ENCODE assay signal across 13 cellular contexts in the genomic region with DNA sequence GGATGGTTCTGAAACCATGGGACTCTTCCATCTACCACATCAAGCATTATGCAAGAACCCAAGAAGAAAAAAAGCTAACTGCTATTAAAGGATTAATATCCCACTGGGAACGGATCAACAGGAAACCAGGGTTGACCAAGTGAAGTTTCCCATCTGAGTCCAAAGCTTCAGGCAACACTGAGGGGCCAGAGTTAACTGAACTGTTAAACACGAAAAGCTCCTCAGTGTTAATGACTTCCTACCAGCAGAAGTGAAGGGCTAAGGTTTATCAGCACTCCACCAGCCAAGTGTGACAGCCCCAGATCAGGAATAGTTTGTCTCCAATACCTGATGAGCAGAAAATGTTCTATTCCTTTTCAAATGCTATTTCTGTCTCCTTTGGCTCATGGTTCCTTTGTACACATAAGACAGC. TPM values are rescaled to one million over a fixed set of nuclear protein-coding genes. Genes with fewer than 3 reads are reported as not detected.
DNase-seq lines count a peak whose midpoint lies in the region; ATAC-seq and TF ChIP-seq lines count a peak whose summit lies in the region.
"Had no signal": no experiment of that assay in that cellular context is flagged by ENCODE, and none has a peak within 500 bp of the region (broad histone marks: within the 10 kb centered on the region; RNA-seq: fewer than 3 reads in every experiment).

No MANE protein-coding gene starts in this region.

- DNase-seq in Right ventricle myocardium inferior (ENCODE audit: missing footprints) (no peak), cardiac septum (ENCODE audit: low spot score) (no peak), epithelial cell of proximal tubule (ENCODE audit: low read depth) (peak; percentile 78), mesothelial cell of epicardium (ENCODE audit: low spot score in 2 of 2, unreplicated experiment in 2 of 2) (no peak), RPMI8226 (no peak), SK-N-SH (no peak)
- DNase-seq in central memory CD4-positive, alpha-beta T cell, result no peak
- DNase-seq: activated CD4-positive, alpha-beta T cell treated with anti-CD3 and anti-CD28 coated beads, Interleukin-2, amount 10 ng/mL, durations not matched to agents 7 days and 5 days; activated effector memory CD4-positive, alpha-beta T cell treated with Interleukin-2 at 50 U/mL for 16 hours; DMS153; foreskin fibroblast; NCI-H526 treated with DMSO at 0.1 percent for 48 hours had no signal

- peaks cover 15% of the 10 kb centered on the region for H3F3A ChIP-seq in SK-N-SH (replicated peaks; ENCODE audit: insufficient read depth)

- no peaks in the 10 kb centered on the region for H3K27me3 ChIP-seq in SK-N-SH (ENCODE audit: insufficient read depth)

- no peak for TF ChIP-seq EP300 in SK-N-SH (IDR thresholded peaks at IDR 0.05; ENCODE audit: borderline replicate concordance in 1 of 2, low read depth in 1 of 2, low read length in 1 of 2)

- H3K9me3 Mint-ChIP-seq in mesothelial cell of epicardium, result no peaks in the 10 kb centered on the region
- H3K9me3 Mint-ChIP-seq: activated CD4-positive, alpha-beta T cell treated with anti-CD3 and anti-CD28 coated beads, Interleukin-2, amount 10 ng/mL, durations not matched to agents 7 days and 5 days had no signal

- no peak for TF ChIP-seq RAD21 in SK-N-SH (IDR thresholded peaks at IDR 0.05; ENCODE audit: low read length)

- peak; percentile 50 for ATAC-seq in Right ventricle myocardium inferior
- ATAC-seq in SK-N-SH treated with all-trans-retinoic acid at 6 μM for 48 hours, result no peak

- no peak overlapping the region for H3K9ac ChIP-seq in SK-N-SH

- H3K9me2 ChIP-seq in SK-N-SH, result no peaks in the 10 kb centered on the region

- H3K36me3 ChIP-seq in SK-N-SH (replicated peaks in 1 of 2; ENCODE audit: control insufficient read depth in 1 of 2, insufficient read depth in 2 of 2, low read length in 1 of 2), result no peaks in the 10 kb centered on the region

- no peak overlapping the region for H3K4me3 Mint-ChIP-seq in mesothelial cell of epicardium
- H3K4me3 Mint-ChIP-seq: activated CD4-positive, alpha-beta T cell treated with anti-CD3 and anti-CD28 coated beads, Interleukin-2, amount 10 ng/mL, durations not matched to agents 7 days and 5 days had no signal

- 0 out of 4 replicates have a peak, but pooled peaks cover 0 to 5% of the 10 kb centered on the region in 2 experiments for H3K4me1 ChIP-seq in SK-N-SH (ENCODE audit: control insufficient read depth in 1 of 2, insufficient read depth in 2 of 2, low read depth in 1 of 2, low read length in 1 of 2)

- H3K27me3 Mint-ChIP-seq in mesothelial cell of epicardium (ENCODE audit: low read depth), result no peaks in the 10 kb centered on the region
- H3K27me3 Mint-ChIP-seq: activated CD4-positive, alpha-beta T cell treated with anti-CD3 and anti-CD28 coated beads, Interleukin-2, amount 10 ng/mL, durations not matched to agents 7 days and 5 days had no signal

- H3K79me2 ChIP-seq in SK-N-SH (ENCODE audit: insufficient read depth), result peaks cover 96% of the 10 kb centered on the region

- H4K20me1 ChIP-seq in SK-N-SH (ENCODE audit: insufficient read depth), result peaks cover 55% of the 10 kb centered on the region

- H2AFZ ChIP-seq in SK-N-SH (ENCODE audit: low read depth), result no peak overlapping the region

- H3K4me3 ChIP-seq in epithelial cell of proximal tubule (ENCODE audit: low read depth, low read length) (no peak overlapping the region), SK-N-SH (ENCODE audit: low read depth in 2 of 2, low read length in 1 of 2) (no peak overlapping the region)

- TF ChIP-seq CTCF in epithelial cell of proximal tubule (conservative IDR thresholded peaks at IDR 0.05; ENCODE audit: low read depth, low read length) (no peak), mesothelial cell of epicardium (IDR thresholded peaks at IDR 0.05; ENCODE audit: unreplicated experiment) (no peak), SK-N-SH (IDR thresholded peaks at IDR 0.05) (no peak)

- peak overlapping the region; percentile 1 for H3K27ac Mint-ChIP-seq in mesothelial cell of epicardium
- H3K27ac Mint-ChIP-seq: activated CD4-positive, alpha-beta T cell treated with anti-CD3 and anti-CD28 coated beads, Interleukin-2, amount 10 ng/mL, durations not matched to agents 7 days and 5 days had no signal

- H3K36me3 Mint-ChIP-seq in mesothelial cell of epicardium, result peaks cover 6% of the 10 kb centered on the region

- WGBS in SK-N-SH (ENCODE audit: low lambda C conversion rate), result 91% methylated on average over 2 of the region's 2 CpGs

- CTCF ChIA-PET in SK-N-SH (lab: Yijun Ruan, JAX), result no interaction called here

- no peak overlapping the region; a peak in 1 of 4 replicates for H3K27ac ChIP-seq in SK-N-SH (ENCODE audit: low read depth in 2 of 2, low read length in 1 of 2)

- intact Hi-C loops in Right ventricle myocardium inferior (cut with DNase I), result no loop called here
- intact Hi-C loops in cardiac septum (cut with DNase I), result no loop called here

- H3K9me3 ChIP-seq in SK-N-SH, result no peaks in the 10 kb centered on the region

- peaks cover 9% of the 10 kb centered on the region for H3K4me1 Mint-ChIP-seq in mesothelial cell of epicardium

- no peak overlapping the region for H3K4me2 ChIP-seq in SK-N-SH

- POLR2A ChIA-PET in SK-N-SH (lab: Yijun Ruan, JAX), result no interaction called here

TF ChIP-seq in SK-N-SH, 30 proteins besides CTCF, POLR2A, EP300 and RAD21 (continues in another document):
- TF ChIP-seq, protein P1, sequence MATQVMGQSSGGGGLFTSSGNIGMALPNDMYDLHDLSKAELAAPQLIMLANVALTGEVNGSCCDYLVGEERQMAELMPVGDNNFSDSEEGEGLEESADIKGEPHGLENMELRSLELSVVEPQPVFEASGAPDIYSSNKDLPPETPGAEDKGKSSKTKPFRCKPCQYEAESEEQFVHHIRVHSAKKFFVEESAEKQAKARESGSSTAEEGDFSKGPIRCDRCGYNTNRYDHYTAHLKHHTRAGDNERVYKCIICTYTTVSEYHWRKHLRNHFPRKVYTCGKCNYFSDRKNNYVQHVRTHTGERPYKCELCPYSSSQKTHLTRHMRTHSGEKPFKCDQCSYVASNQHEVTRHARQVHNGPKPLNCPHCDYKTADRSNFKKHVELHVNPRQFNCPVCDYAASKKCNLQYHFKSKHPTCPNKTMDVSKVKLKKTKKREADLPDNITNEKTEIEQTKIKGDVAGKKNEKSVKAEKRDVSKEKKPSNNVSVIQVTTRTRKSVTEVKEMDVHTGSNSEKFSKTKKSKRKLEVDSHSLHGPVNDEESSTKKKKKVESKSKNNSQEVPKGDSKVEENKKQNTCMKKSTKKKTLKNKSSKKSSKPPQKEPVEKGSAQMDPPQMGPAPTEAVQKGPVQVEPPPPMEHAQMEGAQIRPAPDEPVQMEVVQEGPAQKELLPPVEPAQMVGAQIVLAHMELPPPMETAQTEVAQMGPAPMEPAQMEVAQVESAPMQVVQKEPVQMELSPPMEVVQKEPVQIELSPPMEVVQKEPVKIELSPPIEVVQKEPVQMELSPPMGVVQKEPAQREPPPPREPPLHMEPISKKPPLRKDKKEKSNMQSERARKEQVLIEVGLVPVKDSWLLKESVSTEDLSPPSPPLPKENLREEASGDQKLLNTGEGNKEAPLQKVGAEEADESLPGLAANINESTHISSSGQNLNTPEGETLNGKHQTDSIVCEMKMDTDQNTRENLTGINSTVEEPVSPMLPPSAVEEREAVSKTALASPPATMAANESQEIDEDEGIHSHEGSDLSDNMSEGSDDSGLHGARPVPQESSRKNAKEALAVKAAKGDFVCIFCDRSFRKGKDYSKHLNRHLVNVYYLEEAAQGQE (IDR thresholded peaks at IDR 0.05; ENCODE audit: low read depth, low read length), result no peak
- TF ChIP-seq ELF1 (IDR thresholded peaks at IDR 0.05), result no peak
- TF ChIP-seq FOXM1 (IDR thresholded peaks at IDR 0.05; ENCODE audit: low read depth), result no peak

TF ChIP-seq in SK-N-SH treated with all-trans-retinoic acid at 6 μM for 48 hours, 23 proteins besides CTCF, POLR2A, EP300 and RAD21 (continues in another document):
- TF ChIP-seq, protein P2, sequence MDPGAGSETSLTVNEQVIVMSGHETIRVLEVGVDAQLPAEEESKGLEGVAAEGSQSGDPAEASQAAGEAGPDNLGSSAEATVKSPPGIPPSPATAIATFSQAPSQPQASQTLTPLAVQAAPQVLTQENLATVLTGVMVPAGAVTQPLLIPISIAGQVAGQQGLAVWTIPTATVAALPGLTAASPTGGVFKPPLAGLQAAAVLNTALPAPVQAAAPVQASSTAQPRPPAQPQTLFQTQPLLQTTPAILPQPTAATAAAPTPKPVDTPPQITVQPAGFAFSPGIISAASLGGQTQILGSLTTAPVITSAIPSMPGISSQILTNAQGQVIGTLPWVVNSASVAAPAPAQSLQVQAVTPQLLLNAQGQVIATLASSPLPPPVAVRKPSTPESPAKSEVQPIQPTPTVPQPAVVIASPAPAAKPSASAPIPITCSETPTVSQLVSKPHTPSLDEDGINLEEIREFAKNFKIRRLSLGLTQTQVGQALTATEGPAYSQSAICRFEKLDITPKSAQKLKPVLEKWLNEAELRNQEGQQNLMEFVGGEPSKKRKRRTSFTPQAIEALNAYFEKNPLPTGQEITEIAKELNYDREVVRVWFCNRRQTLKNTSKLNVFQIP (CRISPR knock-in tag; IDR thresholded peaks at IDR 0.05; ENCODE audit: borderline replicate concordance, low read depth), result no peak
- TF ChIP-seq, protein P3, sequence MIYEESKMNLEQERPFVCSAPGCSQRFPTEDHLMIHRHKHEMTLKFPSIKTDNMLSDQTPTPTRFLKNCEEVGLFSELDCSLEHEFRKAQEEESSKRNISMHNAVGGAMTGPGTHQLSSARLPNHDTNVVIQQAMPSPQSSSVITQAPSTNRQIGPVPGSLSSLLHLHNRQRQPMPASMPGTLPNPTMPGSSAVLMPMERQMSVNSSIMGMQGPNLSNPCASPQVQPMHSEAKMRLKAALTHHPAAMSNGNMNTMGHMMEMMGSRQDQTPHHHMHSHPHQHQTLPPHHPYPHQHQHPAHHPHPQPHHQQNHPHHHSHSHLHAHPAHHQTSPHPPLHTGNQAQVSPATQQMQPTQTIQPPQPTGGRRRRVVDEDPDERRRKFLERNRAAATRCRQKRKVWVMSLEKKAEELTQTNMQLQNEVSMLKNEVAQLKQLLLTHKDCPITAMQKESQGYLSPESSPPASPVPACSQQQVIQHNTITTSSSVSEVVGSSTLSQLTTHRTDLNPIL (CRISPR knock-in tag; IDR thresholded peaks at IDR 0.05; ENCODE audit: low read depth), result no peak
- TF ChIP-seq ZNF70 (CRISPR knock-in tag; IDR thresholded peaks at IDR 0.05) (no peak), ZNF565 (CRISPR knock-in tag; conservative IDR thresholded peaks at IDR 0.05; ENCODE audit: low read depth) (no peak), ARNTL (CRISPR knock-in tag; IDR thresholded peaks at IDR 0.05; ENCODE audit: borderline replicate concordance, low read depth) (no peak), ZFP30 (CRISPR knock-in tag; IDR thresholded peaks at IDR 0.05) (no peak), SNAI2 (CRISPR knock-in tag; IDR thresholded peaks at IDR 0.05) (no peak), GLIS3 (CRISPR knock-in tag; IDR thresholded peaks at IDR 0.05) (no peak)

RNA-seq across cellular contexts. Expression of a gene that starts 36.7 kb away (rescaled TPM):
- 9.3 TPM for total RNA-seq in Right ventricle myocardium inferior
- 8.8 TPM for total RNA-seq in cardiac septum
- 23.8 and 29.4 TPM in 2 replicates for total RNA-seq in epithelial cell of proximal tubule
- total RNA-seq in mesothelial cell of epicardium, result 32.1 to 36.2 TPM (median 32.1 TPM) in 3 replicates
- 25.9 and 41.1 TPM in 2 replicates for polyA plus RNA-seq in SK-N-SH (2012; rRNA removed)
- polyA plus RNA-seq in SK-N-SH (2012; cell fraction: cytosol; rRNA removed), result 27.1 and 31.8 TPM in 2 replicates
- 13.9 and 23.8 TPM in 2 replicates for polyA plus RNA-seq in SK-N-SH (2012; cell fraction: nucleus; rRNA removed)
